10 cellular contexts compared by ENCODE assay signal in genomic region chr3:77319711-77320110, GRCh38.
DNase-seq lines count a peak whose midpoint lies in the region; ATAC-seq and TF ChIP-seq lines count a peak whose summit lies in the region.
"Had no signal": no experiment of that assay in that cellular context is flagged by ENCODE, and none has a peak within 500 bp of the region (broad histone marks: within the 10 kb centered on the region; RNA-seq: fewer than 3 reads in every experiment).

No MANE protein-coding gene starts in this region.

- H3K4me1 ChIP-seq in PC-3 (ENCODE audit: insufficient read depth, low read length) (peaks cover 11% of the 10 kb centered on the region), smooth muscle cell (ENCODE audit: low read depth) (no peaks in the 10 kb centered on the region)

- H3K4me2 ChIP-seq in PC-3 (ENCODE audit: low read length) (no peak overlapping the region), smooth muscle cell (no peak overlapping the region)

- H3K27ac ChIP-seq in PC-3 (ENCODE audit: low read length): no peak overlapping the region
- no peak overlapping the region for H3K27ac ChIP-seq in smooth muscle cell (ENCODE audit: low read depth)

- DNase-seq in NCI-H510A treated with DMSO at 0.1 percent for 48 hours (lab: John Stamatoyannopoulos, UW) (peak; percentile 4), NCI-H510A (lab: John Stamatoyannopoulos, UW) (no peak), PC-3 (peak; percentile 33), fibroblast of villous mesenchyme (ENCODE audit: low read depth) (peak; percentile 3), smooth muscle cell (lab: John Stamatoyannopoulos, UW; ENCODE audit: unreplicated experiment) (no peak), epidermal melanocyte (ENCODE audit: insufficient read length, low spot score) (no peak), NCI-H2081 treated with DMSO at 0.1 percent for 48 hours (lab: John Stamatoyannopoulos, UW) (no peak)
- no peak for DNase-seq in stimulated activated CD4-positive, alpha-beta T cell treated with anti-CD3 and anti-CD28 coated beads, Interleukin-15, amount 100 ng/mL, for 24 hours
- DNase-seq: NCI-H1417 treated with DMSO at 0.1 percent for 48 hours, nucleus accumbens had no signal

- H3K79me2 ChIP-seq in PC-3 (ENCODE audit: low read length) (no peaks in the 10 kb centered on the region), smooth muscle cell (ENCODE audit: low read depth) (no peaks in the 10 kb centered on the region)

- H3K9me2 ChIP-seq in PC-3 (replicated peaks; ENCODE audit: low read length): no peaks in the 10 kb centered on the region

- H2AFZ ChIP-seq in PC-3 (ENCODE audit: low read length) (peak overlapping the region; percentile 34; the same call in 1 of the 2 replicates), smooth muscle cell (ENCODE audit: low read depth) (no peak overlapping the region)

- H3K9ac ChIP-seq in PC-3 (ENCODE audit: low read length) (no peak overlapping the region), smooth muscle cell (ENCODE audit: low read depth) (no peak overlapping the region)

- TF ChIP-seq CTCF in PC-3 (conservative IDR thresholded peaks at IDR 0.05; ENCODE audit: low read depth, low read length) (peak; percentile 54), fibroblast of villous mesenchyme (IDR thresholded peaks at IDR 0.05; ENCODE audit: insufficient read depth, low read depth, low read length) (peak; percentile 25), smooth muscle cell (IDR thresholded peaks at IDR 0.05; ENCODE audit: borderline replicate concordance, insufficient read depth, poor library complexity, severe bottlenecking) (peak; percentile 26)

- POLR2A ChIA-PET in PC-3 (lab: Charles Lee; ENCODE audit: unreplicated experiment): no interaction called here

- peak; percentile 39; the same call in 1 of the 2 replicates for ATAC-seq in PC-3

- H4K20me1 ChIP-seq in PC-3 (ENCODE audit: low read length) (no peaks in the 10 kb centered on the region), smooth muscle cell (ENCODE audit: low read depth) (no peaks in the 10 kb centered on the region)

- H3K36me3 ChIP-seq in PC-3 (ENCODE audit: low read depth, low read length): no peaks in the 10 kb centered on the region
- H3K36me3 ChIP-seq in smooth muscle cell (ENCODE audit: low read depth): no peaks in the 10 kb centered on the region

- H3F3A ChIP-seq in PC-3 (ENCODE audit: low read length, unreplicated experiment) (peaks cover 5% of the 10 kb centered on the region), smooth muscle cell (ENCODE audit: low read depth) (peaks cover 8% of the 10 kb centered on the region)

- H3K27me3 ChIP-seq in PC-3 (ENCODE audit: low read length) (no peaks in the 10 kb centered on the region), smooth muscle cell (ENCODE audit: low read depth) (no peaks in the 10 kb centered on the region)

- intact Hi-C loops in PC-3 (cut with micrococcal nuclease): loop anchor here (2.0 to 10.0 kb wide), 3 partner anchors 281 to 885 kb away; no protein-coding TSS in a partner anchor

- H3K4me3 ChIP-seq in PC-3 (ENCODE audit: low read length) (no peak overlapping the region), fibroblast of villous mesenchyme (ENCODE audit: low read depth, low read length) (no peak overlapping the region), smooth muscle cell (no peak overlapping the region)

- H3K9me3 ChIP-seq in PC-3 (ENCODE audit: low read length): no peaks in the 10 kb centered on the region
- no peaks in the 10 kb centered on the region for H3K9me3 ChIP-seq in smooth muscle cell (replicated peaks; ENCODE audit: low read depth)

- CTCF ChIA-PET in PC-3 (lab: Charles Lee): interaction anchor here (1.2 kb wide), 2 partner anchors 11 to 281 kb away, joined by 8 to 9 read pairs; no protein-coding TSS in a partner anchor

- WGBS in smooth muscle cell (ENCODE audit: low lambda C conversion rate): 12% methylated on average over 2 of the region's 2 CpGs

- no TSS peak for BruUV-seq in PC-3 (replicated peaks; lab: Mats Ljungman, UMichigan)

Comparison
In these comparisons a context has a peak if more than half of its experiments do, and no peak if none do; other contexts are left out.
1. DNase-seq: peak in NCI-H510A treated with DMSO at 0.1 percent for 48 hours (single experiment), PC-3 (single experiment) and fibroblast of villous mesenchyme (single experiment); none in NCI-H510A (single experiment), smooth muscle cell (single experiment), stimulated activated CD4-positive, alpha-beta T cell treated with anti-CD3 and anti-CD28 coated beads, Interleukin-15, amount 100 ng/mL, for 24 hours (single experiment), epidermal melanocyte (single experiment) and NCI-H2081 treated with DMSO at 0.1 percent for 48 hours (single experiment).
2. Peak in every context shown above with its lines, with median percentiles within 50 percentile points of each other: CTCF ChIP-seq.